Comparison of ENCODE assay signal across 15 cellular contexts in the genomic region with DNA sequence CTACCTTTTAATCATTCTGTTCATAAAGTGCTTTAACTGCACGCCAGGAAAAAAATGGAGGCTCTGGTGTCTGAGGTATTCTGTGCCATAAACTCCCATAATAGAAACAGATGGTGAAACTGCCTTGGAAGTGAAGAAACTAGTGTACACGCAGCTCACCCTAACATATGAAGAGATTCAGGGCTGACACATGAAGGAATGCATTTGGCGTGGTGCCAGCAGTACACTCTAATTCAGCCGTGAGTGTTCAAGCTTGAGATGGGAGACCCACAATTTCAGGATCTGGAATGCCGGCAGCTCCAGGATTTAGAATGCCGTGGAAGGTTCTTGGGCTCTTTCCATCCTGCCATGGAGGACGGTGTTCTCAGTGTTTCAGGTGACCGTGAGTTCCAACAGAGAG.
A peak's percentile ranks its signal among the peaks of the same experiment; 100 is the strongest.
DNase-seq lines count a peak whose midpoint lies in the region; ATAC-seq and TF ChIP-seq lines count a peak whose summit lies in the region.
"Had no signal": no experiment of that assay in that cellular context is flagged by ENCODE, and none has a peak within 500 bp of the region (broad histone marks: within the 10 kb centered on the region; RNA-seq: fewer than 3 reads in every experiment).

No MANE protein-coding gene starts in this region.

- CTCF ChIA-PET in HEK293 (lab: Yijun Ruan, JAX), result interaction anchor here (0.7 to 1.4 kb wide), 2 partner anchors 43 to 204 kb away, joined by 3 to 4 read pairs; no protein-coding TSS in a partner anchor

- no peak for TF ChIP-seq CTCF in BE2C (IDR thresholded peaks at IDR 0.05; ENCODE audit: low read depth, low read length)
- no peak for TF ChIP-seq CTCF in HEK293 (tag by site-specific recombination; IDR thresholded peaks at IDR 0.05)

- no peaks in the 10 kb centered on the region for H3K27me3 ChIP-seq in BE2C
- H3K27me3 ChIP-seq: esophagus squamous epithelium had no signal

- ATAC-seq in left lobe of liver (no peak), GM18502 (IDR thresholded peaks at IDR 0.05; ENCODE audit: poor library complexity, unreplicated experiment) (no peak), GM19351 (IDR thresholded peaks at IDR 0.05; ENCODE audit: unreplicated experiment) (no peak)
- no peak for ATAC-seq in activated CD4-positive, CD25-positive, alpha-beta regulatory T cell treated with anti-CD3 and anti-CD28 coated beads, Interleukin-2, amount 50 U/mL, for 24 hours

- H3K4me3 ChIP-seq in BE2C (ENCODE audit: low read depth, low read length) (no peak overlapping the region), HEK293 (ENCODE audit: low read depth, low read length) (no peak overlapping the region)
- H3K4me3 ChIP-seq: esophagus squamous epithelium had no signal

- H3K36me3 ChIP-seq in BE2C (no peaks in the 10 kb centered on the region), HEK293 (ENCODE audit: control insufficient read depth in 2 of 2, insufficient read depth in 1 of 2, low read length in 2 of 2) (no peaks in the 10 kb centered on the region)
- H3K36me3 ChIP-seq: esophagus squamous epithelium had no signal

- H3K4me1 ChIP-seq in BE2C (no peaks in the 10 kb centered on the region), HEK293 (ENCODE audit: control insufficient read depth, insufficient read depth, low read length) (peaks cover 7% of the 10 kb centered on the region)
- H3K4me1 ChIP-seq: esophagus squamous epithelium had no signal

- DNase-seq in BE2C, result peak; percentile 32
- DNase-seq in SK-N-DZ (ENCODE audit: low spot score), result peak; percentile 1
- DNase-seq in left lobe of liver (ENCODE audit: low spot score), result peak; percentile 35
- DNase-seq in iPS-NIHi11 (ENCODE audit: low spot score), result no peak
- DNase-seq: activated CD4-positive, alpha-beta T cell treated with anti-CD3 and anti-CD28 coated beads for 48 hours; activated naive CD4-positive, alpha-beta T cell treated with anti-CD3 and anti-CD28 coated beads for 36 hours; esophagus squamous epithelium; occipital lobe; stimulated activated CD4-positive, alpha-beta T cell treated with anti-CD3 and anti-CD28 coated beads, Interleukin-4, amount 100 ng/mL, for 1 hour; stimulated activated CD8-positive, alpha-beta memory T cell treated with anti-CD3 and anti-CD28 coated beads, Interleukin-4, amount 100 ng/mL, for 48 hours; T-helper 9 cell had no signal

- no peaks in the 10 kb centered on the region for H3K9me3 ChIP-seq in BE2C
- peaks cover 10% of the 10 kb centered on the region for H3K9me3 ChIP-seq in HEK293 (ENCODE audit: control insufficient read depth, insufficient read depth, low read depth, low read length)
- H3K9me3 ChIP-seq: esophagus squamous epithelium had no signal

- POLR2A ChIA-PET in HEK293 (lab: Yijun Ruan, JAX), result no interaction called here

- H3K27ac ChIP-seq in HEK293 (ENCODE audit: extremely low read depth, low read depth, low read length), result no peak overlapping the region
- H3K27ac ChIP-seq: esophagus squamous epithelium had no signal

TF ChIP-seq in HEK293, 187 proteins besides CTCF, POLR2A, EP300 and RAD21 (continues in another document):
- TF ChIP-seq ZNF585B (tag by site-specific recombination; IDR thresholded peaks at IDR 0.05) (no peak), ZBTB21 (tag by site-specific recombination; IDR thresholded peaks at IDR 0.05) (0 out of 2 replicates have a peak, but pooled peaks have one; percentile 8), BCL6B (tag by site-specific recombination; IDR thresholded peaks at IDR 0.05) (peak; percentile 51; the same call in 1 of the 2 replicates), KLF1 (tag by site-specific recombination; IDR thresholded peaks at IDR 0.05) (no peak), KLF10 (tag by site-specific recombination; IDR thresholded peaks at IDR 0.05) (peak; percentile 54), ZNF221 (tag by site-specific recombination; IDR thresholded peaks at IDR 0.05; ENCODE audit: borderline replicate concordance) (peak; percentile 66; the same call in 1 of the 2 replicates), ZNF776 (tag by site-specific recombination; IDR thresholded peaks at IDR 0.05; ENCODE audit: borderline replicate concordance) (peak; percentile 84; the same call in 1 of the 2 replicates), ZNF624 (tag by site-specific recombination; IDR thresholded peaks at IDR 0.05) (peak; percentile 47; the same call in 1 of the 2 replicates), ZNF37A (tag by site-specific recombination; IDR thresholded peaks at IDR 0.05) (peak; percentile 51; the same call in 1 of the 2 replicates), ZNF248 (tag by site-specific recombination; IDR thresholded peaks at IDR 0.05) (peak; percentile 66; the same call in 1 of the 2 replicates), ZFHX2 (tag by site-specific recombination; conservative IDR thresholded peaks at IDR 0.05) (no peak), ZNF777 (tag by site-specific recombination; IDR thresholded peaks at IDR 0.05; ENCODE audit: borderline replicate concordance) (no peak), MEIS1 (CRISPR knock-in tag; IDR thresholded peaks at IDR 0.05; ENCODE audit: borderline replicate concordance) (no peak), KLF9 (tag by site-specific recombination; IDR thresholded peaks at IDR 0.05; ENCODE audit: low read depth) (no peak), ZNF174 (tag by site-specific recombination; IDR thresholded peaks at IDR 0.05) (0 out of 2 replicates have a peak, but pooled peaks have one; percentile 71), KLF17 (tag by site-specific recombination; IDR thresholded peaks at IDR 0.05) (no peak), ZNF571 (tag by site-specific recombination; IDR thresholded peaks at IDR 0.05) (peak; percentile 76; the same call in 1 of the 2 replicates), ZNF544 (tag by site-specific recombination; IDR thresholded peaks at IDR 0.05) (peak; percentile 96), ZNF112 (tag by site-specific recombination; IDR thresholded peaks at IDR 0.05) (peak; percentile 83), ZNF518A (tag by site-specific recombination; conservative IDR thresholded peaks at IDR 0.05; ENCODE audit: low read depth) (no peak), ZNF214 (tag by site-specific recombination; IDR thresholded peaks at IDR 0.05; ENCODE audit: borderline replicate concordance) (peak; percentile 19; the same call in 1 of the 2 replicates), ZNF350 (tag by site-specific recombination; IDR thresholded peaks at IDR 0.05) (0 out of 2 replicates have a peak, but pooled peaks have one; percentile 37), ZNF561 (tag by site-specific recombination; IDR thresholded peaks at IDR 0.05; ENCODE audit: borderline replicate concordance) (peak; percentile 76; the same call in 1 of the 2 replicates), ZNF558 (tag by site-specific recombination; IDR thresholded peaks at IDR 0.05) (no peak), ZSCAN23 (tag by site-specific recombination; IDR thresholded peaks at IDR 0.05) (no peak)
